Comparison of ENCODE assay signal across 19 cellular contexts in genomic region chr3:134956395-134956794, GRCh38.
DNase-seq lines count a peak whose midpoint lies in the region; ATAC-seq and TF ChIP-seq lines count a peak whose summit lies in the region.
"Had no signal": no experiment of that assay in that cellular context is flagged by ENCODE, and none has a peak within 500 bp of the region (broad histone marks: within the 10 kb centered on the region; RNA-seq: fewer than 3 reads in every experiment).

No MANE protein-coding gene starts in this region.

- H3K4me2 ChIP-seq in OCI-LY7 (ENCODE audit: low read length), result no peak overlapping the region
- H3K4me2 ChIP-seq: PC-9 had no signal

- no peaks in the 10 kb centered on the region for H4K20me1 ChIP-seq in OCI-LY7 (ENCODE audit: insufficient read depth, low read length)

- ATAC-seq in GM18867 (IDR thresholded peaks at IDR 0.05; ENCODE audit: unreplicated experiment), result peak; percentile 85
- ATAC-seq in GM21528 (IDR thresholded peaks at IDR 0.05; ENCODE audit: low FRiP score, unreplicated experiment), result peak; percentile 59
- peak; percentile 64 for ATAC-seq in HG02973 (IDR thresholded peaks at IDR 0.05; ENCODE audit: unreplicated experiment)
- no peak for ATAC-seq in left ventricle myocardium superior
- ATAC-seq in activated CD8-positive, alpha-beta memory T cell treated with anti-CD3 and anti-CD28 coated beads, Interleukin-2, amount 10 ng/mL, durations not matched to agents 7 days and 5 days, result no peak
- ATAC-seq: SK-N-SH treated with all-trans-retinoic acid at 6 μM for 48 hours had no signal

- no peaks in the 10 kb centered on the region for H3K79me2 ChIP-seq in OCI-LY7 (ENCODE audit: insufficient read depth, low read depth, low read length)

- H3K9me3 ChIP-seq in OCI-LY7 (ENCODE audit: low read length) (no peaks in the 10 kb centered on the region), tibial artery (peaks cover 0 to 2% (median 0%) of the 10 kb centered on the region in 3 donors)

- intact Hi-C loops in OCI-LY7 (cut with micrococcal nuclease; ENCODE audit: unreplicated experiment) (no loop called here), tibial artery (cut with DNase I; ENCODE audit: low total_unique reads) (no loop called here), left ventricle myocardium superior (cut with micrococcal nuclease) (no loop called here)

- H3K36me3 Mint-ChIP-seq in activated CD8-positive, alpha-beta memory T cell treated with anti-CD3 and anti-CD28 coated beads, Interleukin-2, amount 10 ng/mL, durations not matched to agents 7 days and 5 days, result no peaks in the 10 kb centered on the region

- DNase-seq in OCI-LY7 (ENCODE audit: low spot score) (peak; percentile 8), tibial artery (no peak), left ventricle myocardium superior (no peak)
- no peak for DNase-seq in activated CD8-positive, alpha-beta memory T cell treated with anti-CD3 and anti-CD28 coated beads, Interleukin-2, amount 10 ng/mL, durations not matched to agents 7 days and 5 days
- no peak for DNase-seq in activated naive CD4-positive, alpha-beta T cell treated with anti-CD3 and anti-CD28 coated beads, Interleukin-2, amount 50 U/mL, for 16 hours
- DNase-seq: activated CD4-positive, alpha-beta memory T cell treated with anti-CD3 and anti-CD28 coated beads, Interleukin-2, amount 10 ng/mL, durations not matched to agents 7 days and 5 days; AML-193; aorta; H9; NCI-H146; NCI-H510A; nucleus accumbens; PC-9 had no signal

- H3K4me3 Mint-ChIP-seq in activated CD8-positive, alpha-beta memory T cell treated with anti-CD3 and anti-CD28 coated beads, Interleukin-2, amount 10 ng/mL, durations not matched to agents 7 days and 5 days, result no peak overlapping the region
- H3K4me3 Mint-ChIP-seq: activated CD4-positive, alpha-beta memory T cell treated with anti-CD3 and anti-CD28 coated beads, Interleukin-2, amount 10 ng/mL, durations not matched to agents 7 days and 5 days; H9 had no signal

- TF ChIP-seq CTCF in OCI-LY7 (conservative IDR thresholded peaks at IDR 0.05; ENCODE audit: low read length) (no peak), tibial artery (IDR thresholded peaks at IDR 0.05) (no peak)

- CTCF ChIA-PET in OCI-LY7 (lab: Charles Lee; ENCODE audit: unreplicated experiment), result no interaction called here
- CTCF ChIA-PET in activated CD8-positive, alpha-beta memory T cell treated with anti-CD3 and anti-CD28 coated beads, Interleukin-2, amount 10 ng/mL, durations not matched to agents 7 days and 5 days (lab: Charles Lee), result no interaction called here

- no peak overlapping the region for H3K4me3 ChIP-seq in OCI-LY7 (ENCODE audit: low read depth, low read length, poor library complexity, severe bottlenecking)
- H3K4me3 ChIP-seq in tibial artery, result no peak overlapping the region
- H3K4me3 ChIP-seq: PC-9, skin epidermis had no signal

- H3K27me3 ChIP-seq in tibial artery, result no peaks in the 10 kb centered on the region

- H3K36me3 ChIP-seq in OCI-LY7 (ENCODE audit: insufficient read depth, low read length) (no peaks in the 10 kb centered on the region), tibial artery (peaks cover 0 to 9% (median 0%) of the 10 kb centered on the region in 3 donors)

- no TSS peak for BruUV-seq in OCI-LY7 (replicated peaks; lab: Mats Ljungman, UMichigan)

- H3K27ac Mint-ChIP-seq in activated CD8-positive, alpha-beta memory T cell treated with anti-CD3 and anti-CD28 coated beads, Interleukin-2, amount 10 ng/mL, durations not matched to agents 7 days and 5 days, result no peak overlapping the region
- H3K27ac Mint-ChIP-seq: activated CD4-positive, alpha-beta memory T cell treated with anti-CD3 and anti-CD28 coated beads, Interleukin-2, amount 10 ng/mL, durations not matched to agents 7 days and 5 days; H9 had no signal

- no peaks in the 10 kb centered on the region for H3K9me2 ChIP-seq in OCI-LY7 (ENCODE audit: insufficient read depth, low read length)

- POLR2A ChIA-PET in OCI-LY7 (lab: Charles Lee), result no interaction called here

- H3K4me1 Mint-ChIP-seq in activated CD8-positive, alpha-beta memory T cell treated with anti-CD3 and anti-CD28 coated beads, Interleukin-2, amount 10 ng/mL, durations not matched to agents 7 days and 5 days, result no peaks in the 10 kb centered on the region
- H3K4me1 Mint-ChIP-seq: activated CD4-positive, alpha-beta memory T cell treated with anti-CD3 and anti-CD28 coated beads, Interleukin-2, amount 10 ng/mL, durations not matched to agents 7 days and 5 days had no signal

- H3K9me3 Mint-ChIP-seq in activated CD8-positive, alpha-beta memory T cell treated with anti-CD3 and anti-CD28 coated beads, Interleukin-2, amount 10 ng/mL, durations not matched to agents 7 days and 5 days (ENCODE audit: low read depth), result no peaks in the 10 kb centered on the region
- H3K9me3 Mint-ChIP-seq: activated CD4-positive, alpha-beta memory T cell treated with anti-CD3 and anti-CD28 coated beads, Interleukin-2, amount 10 ng/mL, durations not matched to agents 7 days and 5 days; H9 had no signal

- H2AFZ ChIP-seq in OCI-LY7 (ENCODE audit: low read length), result no peak overlapping the region
- H2AFZ ChIP-seq: PC-9 had no signal

- peaks cover 4% of the 10 kb centered on the region for H3K4me1 ChIP-seq in OCI-LY7 (ENCODE audit: insufficient read depth, low read length, poor library complexity, severe bottlenecking)
- H3K4me1 ChIP-seq in tibial artery, result no peaks in the 10 kb centered on the region

- H3K27ac ChIP-seq in OCI-LY7 (ENCODE audit: low read depth, low read length, poor library complexity, severe bottlenecking), result no peak overlapping the region
- no peak overlapping the region for H3K27ac ChIP-seq in tibial artery
- H3K27ac ChIP-seq: epithelial cell of prostate, PC-9, skin epidermis had no signal

- peaks cover 2% of the 10 kb centered on the region for H3K27me3 Mint-ChIP-seq in activated CD8-positive, alpha-beta memory T cell treated with anti-CD3 and anti-CD28 coated beads, Interleukin-2, amount 10 ng/mL, durations not matched to agents 7 days and 5 days
- H3K27me3 Mint-ChIP-seq: activated CD4-positive, alpha-beta memory T cell treated with anti-CD3 and anti-CD28 coated beads, Interleukin-2, amount 10 ng/mL, durations not matched to agents 7 days and 5 days had no signal

Comparison
In these comparisons a context has a peak if more than half of its experiments do, and no peak if none do; other contexts are left out.
1. ATAC-seq: peak in GM18867 (single experiment), GM21528 (single experiment) and HG02973 (single experiment); none in left ventricle myocardium superior (single experiment) and activated CD8-positive, alpha-beta memory T cell treated with anti-CD3 and anti-CD28 coated beads, Interleukin-2, amount 10 ng/mL, durations not matched to agents 7 days and 5 days (single experiment).